13 cellular contexts compared by ENCODE assay signal in the genomic region with DNA sequence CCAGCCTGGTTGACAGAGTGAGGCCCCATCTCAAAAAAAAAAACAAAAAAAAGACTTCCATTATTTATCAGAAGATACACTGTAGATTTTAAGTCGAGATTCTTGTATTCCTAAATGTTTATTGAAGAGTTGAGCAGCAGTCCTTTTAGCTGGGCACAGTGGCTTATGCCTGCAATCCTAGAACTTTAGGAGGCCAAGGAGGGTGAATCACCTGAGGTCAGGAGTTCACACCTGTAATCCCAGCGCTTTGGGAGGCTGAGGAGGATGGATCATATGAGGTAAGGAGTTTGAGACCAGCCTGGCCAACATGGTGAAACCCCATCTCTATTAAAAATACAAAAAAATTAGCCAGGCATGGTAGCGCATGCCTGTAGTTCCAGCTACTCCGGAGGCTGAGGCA. TPM values are rescaled to one million over a fixed set of nuclear protein-coding genes. Genes with fewer than 3 reads are reported as not detected.
DNase-seq lines count a peak whose midpoint lies in the region; ATAC-seq and TF ChIP-seq lines count a peak whose summit lies in the region.
"Had no signal": no experiment of that assay in that cellular context is flagged by ENCODE, and none has a peak within 500 bp of the region (broad histone marks: within the 10 kb centered on the region; RNA-seq: fewer than 3 reads in every experiment).

No MANE protein-coding gene starts in this region.

- DNase-seq in MCF 10A (ENCODE audit: unreplicated experiment) (peak; percentile 17), breast epithelium (ENCODE audit: low spot score in 2 of 2) (no peak), RWPE2 (ENCODE audit: low spot score) (no peak), kidney tubule cell (ENCODE audit: low spot score) (peak; percentile 19), body of pancreas (no peak), amniotic stem cell (lab: John Stamatoyannopoulos, UW) (no peak), COLO829 (ENCODE audit: low spot score) (no peak)
- DNase-seq: CD8-positive, alpha-beta memory T cell had no signal

- H3K4me3 ChIP-seq in breast epithelium (no peak overlapping the region), RWPE2 (ENCODE audit: severe bottlenecking) (no peak overlapping the region), body of pancreas (no peak overlapping the region)
- H3K4me3 ChIP-seq: HAP-1, K562 had no signal

- peaks cover 6% of the 10 kb centered on the region for H3K4me1 Mint-ChIP-seq in MCF 10A (ENCODE audit: insufficient read depth, unreplicated experiment)
- H3K4me1 Mint-ChIP-seq: CD14-positive monocyte; CD8-positive, alpha-beta memory T cell had no signal

- CTCF ChIA-PET in MCF 10A (lab: Yijun Ruan, JAX) = interaction anchor here (0.6 to 1.6 kb wide), 5 partner anchors 16 to 181 kb away, joined by 3 to 4 read pairs (median 4); a partner anchor contains a TSS

- TF ChIP-seq CTCF in MCF 10A (IDR thresholded peaks at IDR 0.05; ENCODE audit: unreplicated experiment) (no peak), breast epithelium (IDR thresholded peaks at IDR 0.05) (no peak), RWPE2 (IDR thresholded peaks at IDR 0.05; ENCODE audit: poor library complexity, severe bottlenecking) (no peak), body of pancreas (IDR thresholded peaks at IDR 0.05) (no peak)

- POLR2A ChIA-PET in MCF 10A (lab: Yijun Ruan, JAX) = interaction anchor here (0.6 kb wide), 1 partner anchor 198 kb away, joined by 3 read pairs; no protein-coding TSS in a partner anchor

- no TSS peak for BruUV-seq in MCF 10A (replicated peaks; lab: Mats Ljungman, UMichigan)

- no peak for TF ChIP-seq POLR2A in breast epithelium (IDR thresholded peaks at IDR 0.05)
- no peak for TF ChIP-seq POLR2A in body of pancreas (IDR thresholded peaks at IDR 0.05)

- H3K27me3 ChIP-seq in breast epithelium (no peaks in the 10 kb centered on the region), RWPE2 (ENCODE audit: insufficient read depth, poor library complexity, severe bottlenecking) (no peaks in the 10 kb centered on the region), body of pancreas (no peaks in the 10 kb centered on the region)

- no peaks in the 10 kb centered on the region for H3K9me3 ChIP-seq in breast epithelium
- H3K9me3 ChIP-seq in RWPE2 (ENCODE audit: severe bottlenecking) = no peaks in the 10 kb centered on the region
- no peaks in the 10 kb centered on the region for H3K9me3 ChIP-seq in body of pancreas
- H3K9me3 ChIP-seq: HAP-1 had no signal

- 94 to 96% methylated on average over 4 of the region's 4 CpGs for WGBS in body of pancreas, 2 donors

- H3K27me3 Mint-ChIP-seq in MCF 10A (ENCODE audit: insufficient read depth, unreplicated experiment) = no peaks in the 10 kb centered on the region
- H3K27me3 Mint-ChIP-seq: CD8-positive, alpha-beta memory T cell had no signal

- intact Hi-C loops in MCF 10A (cut with micrococcal nuclease) = no loop called here
- intact Hi-C loops in breast epithelium (cut with DNase I; ENCODE audit: low total_unique reads) = no loop called here
- intact Hi-C loops in body of pancreas (cut with DNase I) = no loop called here

- no peaks in the 10 kb centered on the region for H3K9me3 Mint-ChIP-seq in MCF 10A (ENCODE audit: unreplicated experiment)
- H3K9me3 Mint-ChIP-seq: CD8-positive, alpha-beta memory T cell had no signal

- ATAC-seq in RWPE2 (ENCODE audit: low read depth) (0 out of 3 replicates have a peak, but pooled peaks have one; percentile 30), GM21825 (IDR thresholded peaks at IDR 0.05; ENCODE audit: unreplicated experiment) (no peak), body of pancreas (no peak)
- ATAC-seq: K562 had no signal

- H3K27ac Mint-ChIP-seq in MCF 10A (ENCODE audit: low read depth, unreplicated experiment) = peak overlapping the region; percentile 54
- H3K27ac Mint-ChIP-seq: CD14-positive monocyte had no signal

- peaks cover 21% of the 10 kb centered on the region for H3K36me3 Mint-ChIP-seq in MCF 10A (ENCODE audit: insufficient read depth, unreplicated experiment)

- H3K4me1 ChIP-seq in breast epithelium (no peaks in the 10 kb centered on the region), RWPE2 (ENCODE audit: insufficient read depth, poor library complexity, severe bottlenecking) (peaks cover 16% of the 10 kb centered on the region), body of pancreas (no peaks in the 10 kb centered on the region)
- H3K4me1 ChIP-seq: HAP-1 had no signal

- H3K36me3 ChIP-seq in breast epithelium = no peaks in the 10 kb centered on the region
- peaks cover 30% of the 10 kb centered on the region for H3K36me3 ChIP-seq in RWPE2 (ENCODE audit: low read depth)
- H3K36me3 ChIP-seq in body of pancreas (replicated peaks in 1 of 2; ENCODE audit: insufficient read depth in 1 of 2, low read depth in 2 of 2) = peaks cover 0 to 9% of the 10 kb centered on the region in 2 donors

- H3K4me3 Mint-ChIP-seq in MCF 10A (ENCODE audit: unreplicated experiment) = no peak overlapping the region
- H3K4me3 Mint-ChIP-seq: CD14-positive monocyte; CD8-positive, alpha-beta memory T cell had no signal

- H3K27ac ChIP-seq in breast epithelium (no peak overlapping the region), RWPE2 (ENCODE audit: poor library complexity, severe bottlenecking) (no peak overlapping the region), body of pancreas (no peak overlapping the region)
- H3K27ac ChIP-seq: 22Rv1 had no signal

RNA-seq across cellular contexts. Expression of a gene that starts 57.6 kb away (rescaled TPM):
- total RNA-seq in MCF 10A (2022) (23.1 and 26.2 TPM in 2 replicates), breast epithelium (10 to 100 TPM; 24.6 to 43.9 (median 34.7) TPM), body of pancreas (10 to 100 TPM; 14.5 to 24.1 TPM)

Comparison
In these comparisons a context has a peak if more than half of its experiments do, and no peak if none do; other contexts are left out.
1. DNase-seq: peak in MCF 10A (single experiment) and kidney tubule cell (single experiment); none in breast epithelium (0 of 2), RWPE2 (single experiment), body of pancreas (0 of 4), amniotic stem cell (single experiment) and COLO829 (single experiment).